ENCODE assay signal across 22 cellular contexts in the genomic region with DNA sequence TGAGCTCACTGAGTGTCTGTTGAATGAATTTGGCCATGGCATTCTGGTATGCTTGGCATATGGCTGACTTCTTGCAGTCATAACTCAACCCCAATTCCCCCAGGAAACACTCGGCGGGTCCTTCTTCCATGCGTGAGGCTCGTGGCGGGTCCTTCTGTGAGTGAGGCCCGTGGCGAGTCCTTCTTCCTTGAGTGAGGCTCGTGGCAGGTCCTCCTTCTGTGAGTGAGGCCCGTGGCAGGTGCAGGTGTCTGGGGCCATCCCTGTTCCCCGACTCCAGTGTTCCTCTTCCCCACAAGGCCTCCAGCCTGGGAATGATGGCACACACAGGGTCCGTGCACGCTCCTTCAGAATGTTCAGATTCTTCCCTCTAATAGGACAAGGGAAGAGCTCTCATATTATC.
"Had no signal": no experiment of that assay in that cellular context is flagged by ENCODE, and none has a peak within 500 bp of the region (broad histone marks: within the 10 kb centered on the region; RNA-seq: fewer than 3 reads in every experiment).

No MANE protein-coding gene starts in this region.

- H3K27ac Mint-ChIP-seq: mesothelial cell of epicardium had no signal

- DNase-seq: cortex of kidney; effector memory CD8-positive, alpha-beta T cell; hypothalamus; immature natural killer cell; mesenchymal stem cell; mucosa of descending colon; naive B cell; ovary; psoas muscle; right cardiac atrium; sigmoid colon; stimulated activated CD4-positive, alpha-beta T cell treated with anti-CD3 and anti-CD28 coated beads, Interleukin-2, amount 100 ng/mL, for 24 hours; stimulated activated CD4-positive, alpha-beta T cell treated with anti-CD3 and anti-CD28 coated beads, Interleukin-4, amount 100 ng/mL, for 4 hours; stimulated activated naive CD4-positive, alpha-beta T cell; stimulated activated naive CD8-positive, alpha-beta T cell treated with anti-CD3 and anti-CD28 coated beads, Interleukin-15, amount 100 ng/mL, for 72 hours; transverse colon; upper lobe of right lung had no signal

- H3K9me3 Mint-ChIP-seq: effector memory CD8-positive, alpha-beta T cell; immature natural killer cell; mesothelial cell of epicardium; natural killer cell treated with Interleukin-12 subunit alpha and Interleukin-12 subunit beta and Interleukin-15 and Interleukin-18, amount 100 ng/mL, for 72 hours; neural crest cell; stimulated activated naive CD8-positive, alpha-beta T cell treated with anti-CD3 and anti-CD28 coated beads, Interleukin-15, amount 100 ng/mL, for 72 hours had no signal

- H3K9me3 ChIP-seq: mucosa of descending colon, ovary, psoas muscle, sigmoid colon, suprapubic skin, transverse colon, upper lobe of right lung, vagina had no signal

- H3K27me3 ChIP-seq: ovary, sigmoid colon, suprapubic skin, transverse colon, upper lobe of right lung, vagina had no signal

- H3K36me3 ChIP-seq: ovary, upper lobe of right lung, vagina had no signal

- H3K27ac ChIP-seq: ovary, psoas muscle, sigmoid colon, suprapubic skin, transverse colon, upper lobe of right lung, vagina had no signal

- H3K4me3 Mint-ChIP-seq: effector memory CD8-positive, alpha-beta T cell; immature natural killer cell; mesothelial cell of epicardium; naive B cell; natural killer cell treated with Interleukin-12 subunit alpha and Interleukin-12 subunit beta and Interleukin-15 and Interleukin-18, amount 100 ng/mL, for 72 hours; neural crest cell; stimulated activated naive CD8-positive, alpha-beta T cell treated with anti-CD3 and anti-CD28 coated beads, Interleukin-15, amount 100 ng/mL, for 72 hours had no signal

- H3K4me3 ChIP-seq: mucosa of descending colon, ovary, psoas muscle, sigmoid colon, suprapubic skin, transverse colon, upper lobe of right lung, vagina had no signal

- H3K27me3 Mint-ChIP-seq: effector memory CD8-positive, alpha-beta T cell; naive B cell; natural killer cell treated with Interleukin-12 subunit alpha and Interleukin-12 subunit beta and Interleukin-15 and Interleukin-18, amount 100 ng/mL, for 72 hours; stimulated activated naive CD8-positive, alpha-beta T cell treated with anti-CD3 and anti-CD28 coated beads, Interleukin-15, amount 100 ng/mL, for 72 hours had no signal

- H3K4me1 ChIP-seq: psoas muscle, sigmoid colon, suprapubic skin, transverse colon, upper lobe of right lung, vagina had no signal

- H3K4me1 Mint-ChIP-seq: mesothelial cell of epicardium, naive B cell, neural crest cell had no signal

- ATAC-seq: effector memory CD8-positive, alpha-beta T cell; mucosa of descending colon; natural killer cell treated with Interleukin-12 subunit alpha and Interleukin-12 subunit beta and Interleukin-15 and Interleukin-18, amount 100 ng/mL, for 72 hours; psoas muscle; right cardiac atrium; stimulated activated naive CD8-positive, alpha-beta T cell treated with anti-CD3 and anti-CD28 coated beads, Interleukin-15, amount 100 ng/mL, for 72 hours; upper lobe of right lung had no signal
